ENCODE assay signal across 18 cellular contexts in genomic region chr2:102110168-102110567, GRCh38. TPM values are rescaled to one million over a fixed set of nuclear protein-coding genes. Genes with fewer than 3 reads are reported as not detected.
A peak's percentile ranks its signal among the peaks of the same experiment; 100 is the strongest.
DNase-seq lines count a peak whose midpoint lies in the region; ATAC-seq, FAIRE-seq and TF ChIP-seq lines count a peak whose summit lies in the region.
"Had no signal": no experiment of that assay in that cellular context is flagged by ENCODE, and none has a peak within 500 bp of the region (broad histone marks: within the 10 kb centered on the region; RNA-seq: fewer than 3 reads in every experiment).

No MANE protein-coding gene starts in this region.

- intact Hi-C loops in gastrocnemius medialis (cut with DNase I; ENCODE audit: low total_unique reads) = no loop called here

- no peak for TF ChIP-seq CTCF in gastrocnemius medialis (IDR thresholded peaks at IDR 0.05 in 4 of 5, conservative IDR thresholded peaks at IDR 0.05 in 1 of 5)

- TF ChIP-seq POLR2A in gastrocnemius medialis (IDR thresholded peaks at IDR 0.05) = no peak

- WGBS in small intestine, 3 donors = 68 to 76% (median 70%) methylated on average over 5 of the region's 5 CpGs

- H3K4me1 ChIP-seq in gastrocnemius medialis (peaks cover 38 to 40% of the 10 kb centered on the region in 2 donors), small intestine (ENCODE audit: control insufficient read depth in 2 of 2, insufficient read depth in 1 of 2, low read depth in 1 of 2, low read length in 1 of 2) (no peaks in the 10 kb centered on the region)

- no peaks in the 10 kb centered on the region for H3K36me3 ChIP-seq in gastrocnemius medialis
- no peaks in the 10 kb centered on the region for H3K36me3 ChIP-seq in small intestine (ENCODE audit: control insufficient read depth in 2 of 2, insufficient read depth in 2 of 2, low read length in 2 of 2)

- peak overlapping the region; percentile 90 for H3K4me3 Mint-ChIP-seq in activated T-helper 17 cell treated with anti-CD3 and anti-CD28 coated beads, Interleukin-2, amount 50 U/mL, for 72 hours
- H3K4me3 Mint-ChIP-seq: CD8-positive, alpha-beta memory T cell had no signal

- H3K9me3 ChIP-seq in gastrocnemius medialis = no peaks in the 10 kb centered on the region
- no peaks in the 10 kb centered on the region for H3K9me3 ChIP-seq in small intestine (ENCODE audit: control insufficient read depth, low read depth)

- in situ Hi-C loops in gastrocnemius medialis (cut with MboI; ENCODE audit: low sequenced_read_pairs in 4 of 4) = no loop called here

- H3K27me3 ChIP-seq in gastrocnemius medialis = no peaks in the 10 kb centered on the region
- no peaks in the 10 kb centered on the region for H3K27me3 ChIP-seq in small intestine (ENCODE audit: control insufficient read depth in 2 of 2, insufficient read depth in 2 of 2, low read length in 2 of 2)

- no peak overlapping the region for H3K27ac Mint-ChIP-seq in activated T-helper 17 cell treated with anti-CD3 and anti-CD28 coated beads, Interleukin-2, amount 50 U/mL, for 72 hours

- H3K4me3 ChIP-seq in gastrocnemius medialis (no peak overlapping the region), small intestine (ENCODE audit: low read depth in 1 of 2, low read length in 2 of 2) (no peak overlapping the region)

- no peaks in the 10 kb centered on the region for H3K9me3 Mint-ChIP-seq in activated T-helper 17 cell treated with anti-CD3 and anti-CD28 coated beads, Interleukin-2, amount 50 U/mL, for 72 hours
- H3K9me3 Mint-ChIP-seq: CD8-positive, alpha-beta memory T cell had no signal

- H3K36me3 Mint-ChIP-seq in activated T-helper 17 cell treated with anti-CD3 and anti-CD28 coated beads, Interleukin-2, amount 50 U/mL, for 72 hours (ENCODE audit: low read depth) = peaks cover 92% of the 10 kb centered on the region
- H3K36me3 Mint-ChIP-seq: CD8-positive, alpha-beta memory T cell had no signal

- peak; percentile 3 for DNase-seq in CD1c-positive myeloid dendritic cell (ENCODE audit: extremely low spot score)
- DNase-seq in left lobe of liver (ENCODE audit: low spot score) = no peak
- DNase-seq in gastrocnemius medialis = no peak
- DNase-seq in HCEC 1CT = no peak
- DNase-seq in hepatic stellate cell (ENCODE audit: low spot score) = no peak
- DNase-seq in small intestine = no peak
- DNase-seq: CD8-positive, alpha-beta memory T cell; DND-41; GOT3; Kasumi-1; NCI-H1417; NCI-H1930; NCI-H2171 treated with DMSO at 0.1 percent for 48 hours; NCI-H510A had no signal

- H3K27me3 Mint-ChIP-seq in activated T-helper 17 cell treated with anti-CD3 and anti-CD28 coated beads, Interleukin-2, amount 50 U/mL, for 72 hours = no peaks in the 10 kb centered on the region

- H3K27ac ChIP-seq in gastrocnemius medialis (peak overlapping the region in 3 of 4 donors; percentile 68 to 75 (median 72)), small intestine (ENCODE audit: low read depth in 1 of 2, low read length in 1 of 2) (no peak overlapping the region)

- H3K4me1 Mint-ChIP-seq in activated T-helper 17 cell treated with anti-CD3 and anti-CD28 coated beads, Interleukin-2, amount 50 U/mL, for 72 hours = peaks cover 61% of the 10 kb centered on the region
- H3K4me1 Mint-ChIP-seq: CD8-positive, alpha-beta memory T cell had no signal

- FAIRE-seq in small intestine (lab: Jason Lieb, UNC) = no peak

- ATAC-seq in activated T-helper 17 cell treated with anti-CD3 and anti-CD28 coated beads, Interleukin-2, amount 50 U/mL, for 72 hours (replicated peaks) = no peak
- ATAC-seq in left lobe of liver (peak; percentile 47), gastrocnemius medialis (no peak), GM21825 (IDR thresholded peaks at IDR 0.05; ENCODE audit: unreplicated experiment) (no peak)
- ATAC-seq: Panc1, Right ventricle myocardium inferior had no signal

RNA-seq across cellular contexts. Expression of gene IL1R1, which starts 32.4 kb away (rescaled TPM):
- total RNA-seq in activated T-helper 17 cell treated with anti-CD3 and anti-CD28 coated beads, Interleukin-2, amount 50 U/mL, for 72 hours = 10 to 100 TPM; 41.7 to 68.1 TPM
- total RNA-seq in left lobe of liver (39.0 TPM), gastrocnemius medialis (10 to 100 TPM; 17.6 to 23.3 (median 19.3) TPM)
- polyA plus RNA-seq in small intestine = 10 to 100 TPM in 2 of 3 donors, 1 to 10 TPM in 1; 2.9 to 36.7 (median 18.4) TPM

Comparison
In these comparisons a context has a peak if more than half of its experiments do, and no peak if none do; other contexts are left out.
1. H3K27ac ChIP-seq: peak in gastrocnemius medialis (3 of 4); none in small intestine (0 of 2).